33 cellular contexts compared by ENCODE assay signal in genomic region chr5:109719978-109720377, GRCh38.
"Had no signal": no experiment of that assay in that cellular context is flagged by ENCODE, and none has a peak within 500 bp of the region (broad histone marks: within the 10 kb centered on the region; RNA-seq: fewer than 3 reads in every experiment).

No MANE protein-coding gene starts in this region.

- DNase-seq: activated CD4-positive, alpha-beta T cell treated with anti-CD3 and anti-CD28 coated beads for 36 hours; activated CD4-positive, alpha-beta T cell treated with anti-CD3 and anti-CD28 coated beads, Interleukin-2, amount 50 U/mL, for 4 hours; activated CD4-positive, CD25-positive, alpha-beta regulatory T cell; activated effector memory CD4-positive, alpha-beta T cell treated with anti-CD3 and anti-CD28 coated beads, Interleukin-2, amount 50 U/mL, for 16 hours; activated naive CD4-positive, alpha-beta T cell treated with anti-CD3 and anti-CD28 coated beads for 36 hours; activated naive CD8-positive, alpha-beta T cell treated with anti-CD3 and anti-CD28 coated beads for 36 hours; activated T-cell treated with anti-CD3 and anti-CD28 coated beads, Interleukin-2, amount 50 U/mL, for 1 hour; adrenal gland; aorta; body of pancreas; colonic mucosa; effector CD8-positive, alpha-beta T cell; foreskin fibroblast; head of caudate nucleus; hippocampal formation; kidney; left colon; mammary epithelial cell; pancreas; sigmoid colon; small intestine; stimulated activated CD4-positive, alpha-beta T cell treated with anti-CD3 and anti-CD28 coated beads, Interleukin-4, amount 100 ng/mL, for 4 hours; stimulated activated CD8-positive, alpha-beta memory T cell treated with anti-CD3 and anti-CD28 coated beads, Interleukin-4, amount 100 ng/mL, for 48 hours; stimulated activated naive CD8-positive, alpha-beta T cell treated with anti-CD3 and anti-CD28 coated beads, Interleukin-15, amount 100 ng/mL, for 72 hours; substantia nigra; T-helper 9 cell; upper lobe of right lung had no signal

- H3K4me1 ChIP-seq: adrenal gland, body of pancreas, colonic mucosa, prostate gland, upper lobe of right lung had no signal

- H3K27me3 Mint-ChIP-seq: activated CD4-positive, alpha-beta T cell treated with anti-CD3 and anti-CD28 coated beads for 36 hours; activated naive CD8-positive, alpha-beta T cell treated with anti-CD3 and anti-CD28 coated beads for 36 hours; stimulated activated memory B cell treated with anti-CD40 and anti-IgM and Interleukin-4, amounts not matched to agents 10 μg/mL and 1 μg/mL and 100 μg/mL, for 72 hours; stimulated activated naive CD8-positive, alpha-beta T cell treated with anti-CD3 and anti-CD28 coated beads, Interleukin-15, amount 100 ng/mL, for 72 hours had no signal

- ATAC-seq: activated CD4-positive, alpha-beta T cell treated with anti-CD3 and anti-CD28 coated beads for 36 hours; body of pancreas; esophagus mucosa; left colon; pancreas; stimulated activated memory B cell treated with anti-CD40 and anti-IgM and Interleukin-4, amounts not matched to agents 10 μg/mL and 1 μg/mL and 100 μg/mL, for 72 hours; stimulated activated naive CD8-positive, alpha-beta T cell treated with anti-CD3 and anti-CD28 coated beads, Interleukin-15, amount 100 ng/mL, for 72 hours; upper lobe of right lung had no signal

- H3K27ac Mint-ChIP-seq: activated CD4-positive, alpha-beta T cell treated with anti-CD3 and anti-CD28 coated beads for 36 hours; activated naive CD4-positive, alpha-beta T cell treated with anti-CD3 and anti-CD28 coated beads for 36 hours; activated naive CD8-positive, alpha-beta T cell treated with anti-CD3 and anti-CD28 coated beads for 36 hours; activated T-helper 1 cell treated with anti-CD3 and anti-CD28 coated beads, Interleukin-12 subunit alpha, Interleukin-12 subunit beta, Interleukin-2, Interleukin-4 antibody, amounts not matched to agents 30 ng/mL and 10 ng/mL and 1 ng/mL, durations not matched to agents 14 hours and 24 hours and 36 hours; nephron; stimulated activated memory B cell treated with anti-CD40 and anti-IgM and Interleukin-4, amounts not matched to agents 10 μg/mL and 1 μg/mL and 100 μg/mL, for 72 hours; stimulated activated naive CD8-positive, alpha-beta T cell treated with anti-CD3 and anti-CD28 coated beads, Interleukin-15, amount 100 ng/mL, for 72 hours; T-helper 1 cell treated with Interleukin-12 subunit alpha and Interleukin-12 subunit beta and Interleukin-4 antibody, amounts not matched to agents 30 μg/mL and 1 μg/mL, for 36 hours had no signal

- H3K4me3 Mint-ChIP-seq: activated CD4-positive, alpha-beta T cell treated with anti-CD3 and anti-CD28 coated beads for 36 hours; activated naive CD4-positive, alpha-beta T cell treated with anti-CD3 and anti-CD28 coated beads for 36 hours; activated naive CD8-positive, alpha-beta T cell treated with anti-CD3 and anti-CD28 coated beads for 36 hours; activated T-helper 1 cell treated with anti-CD3 and anti-CD28 coated beads, Interleukin-12 subunit alpha, Interleukin-12 subunit beta, Interleukin-2, Interleukin-4 antibody, amounts not matched to agents 30 ng/mL and 10 ng/mL and 1 ng/mL, durations not matched to agents 14 hours and 24 hours and 36 hours; nephron; stimulated activated memory B cell treated with anti-CD40 and anti-IgM and Interleukin-4, amounts not matched to agents 10 μg/mL and 1 μg/mL and 100 μg/mL, for 72 hours; stimulated activated naive CD8-positive, alpha-beta T cell treated with anti-CD3 and anti-CD28 coated beads, Interleukin-15, amount 100 ng/mL, for 72 hours; T-helper 1 cell treated with Interleukin-12 subunit alpha and Interleukin-12 subunit beta and Interleukin-4 antibody, amounts not matched to agents 30 μg/mL and 1 μg/mL, for 36 hours had no signal

- H3K27me3 ChIP-seq: adrenal gland, body of pancreas, colonic mucosa, pancreas, sigmoid colon, upper lobe of right lung had no signal

- H3K9me3 ChIP-seq: adrenal gland, body of pancreas, colonic mucosa, pancreas, prostate gland, sigmoid colon, upper lobe of right lung had no signal

- H3K27ac ChIP-seq: adrenal gland, body of pancreas, colonic mucosa, pancreas, prostate gland, sigmoid colon, upper lobe of right lung had no signal

- H3K36me3 ChIP-seq: colonic mucosa, pancreas, prostate gland had no signal

- H3K4me3 ChIP-seq: adrenal gland, body of pancreas, colonic mucosa, pancreas, prostate gland, sigmoid colon, upper lobe of right lung had no signal

- H3K9me3 Mint-ChIP-seq: activated naive CD4-positive, alpha-beta T cell treated with anti-CD3 and anti-CD28 coated beads for 36 hours; activated naive CD8-positive, alpha-beta T cell treated with anti-CD3 and anti-CD28 coated beads for 36 hours; activated T-helper 1 cell treated with anti-CD3 and anti-CD28 coated beads, Interleukin-12 subunit alpha, Interleukin-12 subunit beta, Interleukin-2, Interleukin-4 antibody, amounts not matched to agents 30 ng/mL and 10 ng/mL and 1 ng/mL, durations not matched to agents 14 hours and 24 hours and 36 hours; nephron; stimulated activated memory B cell treated with anti-CD40 and anti-IgM and Interleukin-4, amounts not matched to agents 10 μg/mL and 1 μg/mL and 100 μg/mL, for 72 hours; stimulated activated naive CD8-positive, alpha-beta T cell treated with anti-CD3 and anti-CD28 coated beads, Interleukin-15, amount 100 ng/mL, for 72 hours; T-helper 1 cell treated with Interleukin-12 subunit alpha and Interleukin-12 subunit beta and Interleukin-4 antibody, amounts not matched to agents 30 μg/mL and 1 μg/mL, for 36 hours had no signal
